Comparison of ENCODE assay signal across 8 cellular contexts in genomic region chr14:77141592-77142288, GRCh38. TPM values are rescaled to one million over a fixed set of nuclear protein-coding genes. Genes with fewer than 3 reads are reported as not detected.
DNase-seq lines count a peak whose midpoint lies in the region; ATAC-seq and TF ChIP-seq lines count a peak whose summit lies in the region.

ZDHHC22 (minus strand) TSS chr14:77141791; CDS start chr14:77139738, 2,053 bp downstream.

- peak within 1 kb of the TSS; percentile 63 for H3K9ac ChIP-seq in ES-I3 (ENCODE audit: low read depth, low read length)

- H3K4me3 ChIP-seq in fibroblast of the aortic adventitia (ENCODE audit: low read depth, low read length): peak within 1 kb of the TSS; percentile 41

- ATAC-seq in HG03280 (IDR thresholded peaks at IDR 0.05; ENCODE audit: unreplicated experiment): no peak

- H3K9me3 ChIP-seq in ES-I3 (ENCODE audit: control insufficient read depth, insufficient read depth, low read length): no peaks in the 10 kb centered on the region

- H3K4me1 ChIP-seq in ES-I3 (ENCODE audit: insufficient read depth, low read length): peaks cover 41% of the 10 kb centered on the region

- no peaks in the 10 kb centered on the region for H3K9me3 Mint-ChIP-seq in progenitor cell of endocrine pancreas (ENCODE audit: low read depth)

- H3K36me3 ChIP-seq in ES-I3 (ENCODE audit: insufficient read depth, low read length): no peaks in the 10 kb centered on the region

- DNase-seq in NCI-H524 treated with DMSO at 0.1 percent for 48 hours (lab: John Stamatoyannopoulos, UW) (peak; percentile 94), fibroblast of the aortic adventitia (ENCODE audit: low read depth) (no peak), progenitor cell of endocrine pancreas (ENCODE audit: low spot score, unreplicated experiment) (no peak), LoVo (ENCODE audit: low spot score) (no peak), NCI-H1436 treated with DMSO at 0.1 percent for 48 hours (lab: John Stamatoyannopoulos, UW) (no peak), dedifferentiated amniotic fluid mesenchymal stem cell (ENCODE audit: extremely low spot score) (no peak)

- peaks cover 89% of the 10 kb centered on the region for H3K27me3 Mint-ChIP-seq in progenitor cell of endocrine pancreas

- peak within 1 kb of the TSS; percentile 66 for H3K4me3 Mint-ChIP-seq in progenitor cell of endocrine pancreas (ENCODE audit: low read depth)

- H3K27ac Mint-ChIP-seq in progenitor cell of endocrine pancreas: peak within 1 kb of the TSS; percentile 31

- TF ChIP-seq CTCF in fibroblast of the aortic adventitia (IDR thresholded peaks at IDR 0.05; ENCODE audit: insufficient read depth, low read length) (no peak), progenitor cell of endocrine pancreas (IDR thresholded peaks at IDR 0.05; ENCODE audit: unreplicated experiment) (no peak)

- H3K36me3 Mint-ChIP-seq in progenitor cell of endocrine pancreas (ENCODE audit: insufficient read depth): no peaks in the 10 kb centered on the region

- H3K4me1 Mint-ChIP-seq in progenitor cell of endocrine pancreas (ENCODE audit: low read depth): peaks cover 13% of the 10 kb centered on the region

RNA-seq across cellular contexts. Expression of gene ZDHHC22, which starts in this region (rescaled TPM):
- total RNA-seq in fibroblast of the aortic adventitia (ENCODE audit: low replicate concordance) (not detected in 2 replicates), progenitor cell of endocrine pancreas (0.13 and 0.14 TPM in 2 replicates)
